6 cellular contexts compared by ENCODE assay signal in genomic region chr2:2506536-2506935, GRCh38.
"Had no signal": no experiment of that assay in that cellular context is flagged by ENCODE, and none has a peak within 500 bp of the region (broad histone marks: within the 10 kb centered on the region; RNA-seq: fewer than 3 reads in every experiment).

No MANE protein-coding gene starts in this region.

- H3K36me3 Mint-ChIP-seq: IgD-negative memory B cell had no signal

- H3K27ac ChIP-seq: HL-60 had no signal

- H3K4me3 Mint-ChIP-seq: IgD-negative memory B cell had no signal

- ATAC-seq: HepG2, K562 had no signal

- H3K27ac Mint-ChIP-seq: IgD-negative memory B cell had no signal

- H3K4me3 ChIP-seq: K562 had no signal

- DNase-seq: IMR-90, KBM-7 had no signal
